15 cellular contexts compared by ENCODE assay signal in the genomic region with DNA sequence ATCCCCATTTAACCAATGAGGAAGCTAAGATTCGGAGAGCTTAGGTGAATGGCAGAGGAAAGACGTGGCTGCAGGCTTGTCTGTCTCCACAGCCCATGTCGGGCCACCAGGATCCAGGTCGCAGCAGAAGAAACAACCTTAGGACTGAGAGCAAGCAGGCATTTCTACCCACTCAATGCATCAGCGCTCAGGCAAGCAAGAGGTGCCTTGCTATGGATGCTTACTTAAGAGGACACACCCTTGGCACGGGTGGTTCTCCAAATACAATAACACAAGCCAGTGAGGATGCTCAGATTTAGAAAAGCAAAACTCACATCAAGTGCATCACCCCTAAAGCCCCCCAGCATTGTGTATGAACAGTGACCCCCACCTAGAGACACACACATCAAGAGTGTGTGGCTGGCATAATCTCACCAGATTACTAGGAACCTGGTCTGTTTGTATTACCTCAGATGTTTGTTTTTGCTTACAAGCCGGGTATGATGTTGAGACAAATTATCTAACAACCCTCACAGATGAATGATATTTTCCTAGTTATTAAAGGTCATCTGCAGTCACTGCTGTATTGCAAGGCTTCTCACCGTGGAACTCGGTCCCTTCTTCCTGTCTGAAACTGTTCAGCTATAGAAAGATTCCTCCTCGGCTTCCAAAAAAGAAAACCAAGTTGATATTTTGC. TPM values are rescaled to one million over a fixed set of nuclear protein-coding genes. Genes with fewer than 3 reads are reported as not detected.
DNase-seq lines count a peak whose midpoint lies in the region; ATAC-seq and TF ChIP-seq lines count a peak whose summit lies in the region.
"Had no signal": no experiment of that assay in that cellular context is flagged by ENCODE, and none has a peak within 500 bp of the region (broad histone marks: within the 10 kb centered on the region; RNA-seq: fewer than 3 reads in every experiment).

No MANE protein-coding gene starts in this region.

- intact Hi-C loops in mucosa of descending colon (cut with DNase I, micrococcal nuclease), result no loop called here

- no peaks in the 10 kb centered on the region for H3K27me3 ChIP-seq in esophagus (ENCODE audit: control insufficient read depth in 1 of 2, insufficient read depth in 2 of 2, low read length in 2 of 2)
- H3K27me3 ChIP-seq: Peyer's patch had no signal

- H3K4me3 ChIP-seq in esophagus (ENCODE audit: low read depth in 1 of 2, low read length in 2 of 2) (no peak overlapping the region), mucosa of descending colon (no peak overlapping the region)
- H3K4me3 ChIP-seq: Peyer's patch had no signal

- in situ Hi-C loops in SK-MEL-5 (cut with HindIII; ENCODE audit: low pct_unique_long_range_greater_than_20kb, low sequenced_read_pairs), result no loop called here

- 45 to 58% methylated on average over 10 of the region's 10 CpGs for WGBS in esophagus, 2 donors

- ATAC-seq in mucosa of descending colon (peak; percentile 28), HG03135 (IDR thresholded peaks at IDR 0.05; ENCODE audit: unreplicated experiment) (no peak), HG02852 (IDR thresholded peaks at IDR 0.05; ENCODE audit: unreplicated experiment) (no peak)
- ATAC-seq: naive thymus-derived CD8-positive, alpha-beta T cell; stimulated activated naive CD8-positive, alpha-beta T cell treated with anti-CD3 and anti-CD28 coated beads, Interleukin-15, Interleukin-2, amounts not matched to agents 100 U/mL and 50 U/mL, for 24 hours had no signal

- DNase-seq in A172 (ENCODE audit: low spot score) (peak; percentile 11), SK-MEL-5 (ENCODE audit: low read depth, low spot score) (peak; percentile 15), mucosa of descending colon (no peak), DMS53 (lab: John Stamatoyannopoulos, UW) (no peak), D341Med (ENCODE audit: low spot score) (no peak)
- DNase-seq: activated T-cell treated with anti-CD3 and anti-CD28 coated beads, Interleukin-2, amount 50 U/mL, for 48 hours; glutamatergic neuron; KG1; naive thymus-derived CD8-positive, alpha-beta T cell; NCI-H510A; Peyer's patch; stimulated activated naive CD8-positive, alpha-beta T cell treated with anti-CD3 and anti-CD28 coated beads, Interleukin-15, Interleukin-2, amounts not matched to agents 100 U/mL and 50 U/mL, for 24 hours had no signal

- no peaks in the 10 kb centered on the region for H3K9me3 ChIP-seq in esophagus (ENCODE audit: control insufficient read depth in 2 of 2, insufficient read depth in 1 of 2, low read depth in 1 of 2, low read length in 1 of 2)
- H3K9me3 ChIP-seq in mucosa of descending colon, result no peaks in the 10 kb centered on the region
- H3K9me3 ChIP-seq: Peyer's patch had no signal

- H3K27ac ChIP-seq in esophagus (ENCODE audit: low read depth in 2 of 2, low read length in 1 of 2), result peak overlapping the region; percentile 48 to 72

- H3K4me1 ChIP-seq in esophagus (ENCODE audit: control insufficient read depth in 2 of 2, insufficient read depth in 2 of 2, low read length in 1 of 2), result peaks cover 0 to 4% of the 10 kb centered on the region in 2 donors
- peaks cover 8% of the 10 kb centered on the region for H3K4me1 ChIP-seq in mucosa of descending colon (ENCODE audit: low read depth)

- no peaks in the 10 kb centered on the region for H3K36me3 ChIP-seq in esophagus (ENCODE audit: control insufficient read depth in 2 of 2, insufficient read depth in 2 of 2, low read length in 1 of 2)
- H3K36me3 ChIP-seq in mucosa of descending colon (ENCODE audit: low read depth), result no peaks in the 10 kb centered on the region
- H3K36me3 ChIP-seq: Peyer's patch had no signal

- no peak for TF ChIP-seq CTCF in mucosa of descending colon (IDR thresholded peaks at IDR 0.05)

RNA-seq across cellular contexts. Expression of a gene that starts 34.2 kb away (rescaled TPM):
- total RNA-seq in A172 (2014; rRNA removed; shearing (Covaris generic)), result 3.7 and 5.2 TPM in 2 replicates
- 45.0 and 50.0 TPM in 2 replicates for total RNA-seq in SK-MEL-5 (2014; rRNA removed; shearing (Covaris generic))
- 150 and 206 TPM in 2 replicates for polyA plus RNA-seq in SK-MEL-5 (2015; cell fraction: cytosol; rRNA removed)
- 289 and 317 TPM in 2 replicates for polyA plus RNA-seq in SK-MEL-5 (2015; cell fraction: nucleus; rRNA removed)
- polyA plus RNA-seq in esophagus, result 10 to 100 TPM; 62.7 to 70.0 TPM
- total RNA-seq in mucosa of descending colon, result 10 to 100 TPM; 42.5 to 53.1 (median 46.5) TPM

Comparison
In these comparisons a context has a peak if more than half of its experiments do, and no peak if none do; other contexts are left out.
1. DNase-seq: peak in A172 (single experiment) and SK-MEL-5 (single experiment); none in mucosa of descending colon (0 of 3), DMS53 (single experiment) and D341Med (single experiment).